ENCODE assay signal across 16 cellular contexts in the genomic region with DNA sequence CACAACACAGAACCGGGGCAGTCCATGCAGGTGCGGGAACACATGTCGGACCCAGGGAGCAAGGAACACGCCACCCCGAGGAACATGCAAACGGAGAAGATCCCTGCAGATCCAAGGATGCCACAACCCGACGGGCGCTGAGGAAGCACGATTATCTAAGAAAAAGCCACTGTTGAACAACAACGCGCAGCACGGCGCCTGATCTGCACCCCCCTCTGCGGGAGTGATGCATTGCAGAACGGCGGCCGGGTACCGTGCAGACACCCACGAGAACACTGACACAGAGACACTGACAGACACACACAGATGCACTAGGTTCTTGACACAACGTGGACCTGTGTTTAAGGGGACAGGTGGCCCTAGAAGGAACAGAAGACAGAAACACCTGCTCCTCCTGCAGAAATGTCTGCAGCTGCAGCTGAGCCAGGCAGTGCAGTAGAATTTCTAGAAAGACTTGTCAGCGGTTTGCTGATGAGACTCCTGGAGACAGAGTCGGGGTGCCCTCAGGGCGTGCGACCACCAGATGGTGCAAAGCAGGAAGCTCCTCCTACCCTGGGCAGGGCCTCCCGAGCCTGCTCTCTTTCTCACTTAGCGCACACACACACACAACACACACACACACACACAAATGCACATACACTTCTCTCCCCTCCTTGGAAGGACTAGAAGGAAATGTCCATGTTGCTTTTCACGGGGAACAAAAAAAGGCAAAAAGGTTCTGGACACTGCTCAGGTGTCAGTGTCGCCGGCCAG. TPM values are rescaled to one million over a fixed set of nuclear protein-coding genes. Genes with fewer than 3 reads are reported as not detected.
DNase-seq lines count a peak whose midpoint lies in the region; ATAC-seq and TF ChIP-seq lines count a peak whose summit lies in the region.
"Had no signal": no experiment of that assay in that cellular context is flagged by ENCODE, and none has a peak within 500 bp of the region (broad histone marks: within the 10 kb centered on the region; RNA-seq: fewer than 3 reads in every experiment).

No MANE protein-coding gene starts in this region.

- no TSS peak for BruUV-seq in OCI-LY7 (replicated peaks; lab: Mats Ljungman, UMichigan)

- no peak overlapping the region for H3K4me3 ChIP-seq in right cardiac atrium (ENCODE audit: low read length)
- no peak overlapping the region for H3K4me3 ChIP-seq in OCI-LY7 (ENCODE audit: low read depth, low read length, poor library complexity, severe bottlenecking)
- H3K4me3 ChIP-seq in testis, result no peak overlapping the region
- H3K4me3 ChIP-seq: GM23248 had no signal

- no peak for TF ChIP-seq POLR2A in testis (IDR thresholded peaks at IDR 0.05)

- H3K9me3 Mint-ChIP-seq in glutamatergic neuron (ENCODE audit: unreplicated experiment), result peaks cover 7% of the 10 kb centered on the region
- H3K9me3 Mint-ChIP-seq in activated naive CD8-positive, alpha-beta T cell treated with anti-CD3 and anti-CD28 coated beads for 36 hours, result no peaks in the 10 kb centered on the region
- H3K9me3 Mint-ChIP-seq: HFFc6 had no signal

- H3K9me3 ChIP-seq in right cardiac atrium (ENCODE audit: control insufficient read depth, low read length) (no peaks in the 10 kb centered on the region), OCI-LY7 (ENCODE audit: low read length) (no peaks in the 10 kb centered on the region), testis (no peaks in the 10 kb centered on the region)

- 71% methylated on average over 30 of the region's 30 CpGs for WGBS in right cardiac atrium
- 84 to 85% methylated on average over 29 to 30 of the region's 30 CpGs for WGBS in testis, 2 donors

- H3K4me1 ChIP-seq in right cardiac atrium (ENCODE audit: control insufficient read depth, insufficient read depth, low read length) (no peaks in the 10 kb centered on the region), OCI-LY7 (ENCODE audit: insufficient read depth, low read length, poor library complexity, severe bottlenecking) (peaks cover 2% of the 10 kb centered on the region), testis (no peaks in the 10 kb centered on the region)

- H3K36me3 ChIP-seq in OCI-LY7 (ENCODE audit: insufficient read depth, low read length), result no peaks in the 10 kb centered on the region
- no peaks in the 10 kb centered on the region for H3K36me3 ChIP-seq in testis (ENCODE audit: low read depth, missing control alignments)

- H3K27ac ChIP-seq in right cardiac atrium (ENCODE audit: low read length) (no peak overlapping the region), OCI-LY7 (ENCODE audit: low read depth, low read length, poor library complexity, severe bottlenecking) (no peak overlapping the region), testis (no peak overlapping the region)
- H3K27ac ChIP-seq: GM23248 had no signal

- H4K20me1 ChIP-seq in OCI-LY7 (ENCODE audit: insufficient read depth, low read length), result no peaks in the 10 kb centered on the region

- peak; percentile 59 for DNase-seq in Right ventricle myocardium inferior (ENCODE audit: missing footprints)
- no peak for DNase-seq in right cardiac atrium
- DNase-seq in OCI-LY7 (ENCODE audit: low spot score), result peak; percentile 44
- DNase-seq in glutamatergic neuron, result peak; percentile 71
- no peak for DNase-seq in activated naive CD8-positive, alpha-beta T cell treated with anti-CD3 and anti-CD28 coated beads for 36 hours
- DNase-seq in testis, result no peak
- no peak for DNase-seq in NCI-H1436 (lab: John Stamatoyannopoulos, UW)
- DNase-seq: GM23248, HFFc6, NCI-H1092, NCI-H2081 treated with DMSO at 0.1 percent for 48 hours, NCI-H345, NCI-H526 had no signal

- ATAC-seq in Right ventricle myocardium inferior (no peak), right cardiac atrium (no peak)

- H3K4me3 Mint-ChIP-seq in glutamatergic neuron (ENCODE audit: unreplicated experiment), result peak overlapping the region; percentile 42
- H3K4me3 Mint-ChIP-seq in activated naive CD8-positive, alpha-beta T cell treated with anti-CD3 and anti-CD28 coated beads for 36 hours, result no peak overlapping the region
- H3K4me3 Mint-ChIP-seq: HFFc6 had no signal

- CTCF ChIA-PET in OCI-LY7 (lab: Charles Lee; ENCODE audit: unreplicated experiment), result interaction anchor here (0.6 kb wide), 1 partner anchor 173 kb away, joined by 3 read pairs; no protein-coding TSS in a partner anchor

- H3K27me3 ChIP-seq in right cardiac atrium (ENCODE audit: control insufficient read depth, insufficient read depth) (no peaks in the 10 kb centered on the region), testis (no peaks in the 10 kb centered on the region)

- intact Hi-C loops in Right ventricle myocardium inferior (cut with DNase I) (no loop called here), right cardiac atrium (cut with DNase I) (no loop called here), OCI-LY7 (cut with micrococcal nuclease; ENCODE audit: unreplicated experiment) (no loop called here), testis (cut with DNase I; ENCODE audit: low total_unique reads) (no loop called here)

- H3K27ac Mint-ChIP-seq in glutamatergic neuron (ENCODE audit: unreplicated experiment), result peak overlapping the region; percentile 69
- no peak overlapping the region for H3K27ac Mint-ChIP-seq in activated naive CD8-positive, alpha-beta T cell treated with anti-CD3 and anti-CD28 coated beads for 36 hours
- H3K27ac Mint-ChIP-seq: HFFc6 had no signal

- H3K79me2 ChIP-seq in OCI-LY7 (ENCODE audit: insufficient read depth, low read depth, low read length), result no peaks in the 10 kb centered on the region

- peaks cover 31% of the 10 kb centered on the region for H3K4me1 Mint-ChIP-seq in glutamatergic neuron (ENCODE audit: low read depth, unreplicated experiment)
- H3K4me1 Mint-ChIP-seq in activated naive CD8-positive, alpha-beta T cell treated with anti-CD3 and anti-CD28 coated beads for 36 hours, result peaks cover 7% of the 10 kb centered on the region
- H3K4me1 Mint-ChIP-seq: CD14-positive monocyte had no signal

- H2AFZ ChIP-seq in OCI-LY7 (ENCODE audit: low read length), result no peak overlapping the region
- H2AFZ ChIP-seq: GM23248 had no signal

- TF ChIP-seq CTCF in OCI-LY7 (conservative IDR thresholded peaks at IDR 0.05; ENCODE audit: low read length) (no peak), glutamatergic neuron (IDR thresholded peaks at IDR 0.05; ENCODE audit: partially characterized antibody, unreplicated experiment) (no peak), testis (IDR thresholded peaks at IDR 0.05) (no peak)

- no peak overlapping the region for H3K4me2 ChIP-seq in OCI-LY7 (ENCODE audit: low read length)

- peaks cover 20% of the 10 kb centered on the region for H3K27me3 Mint-ChIP-seq in glutamatergic neuron (ENCODE audit: unreplicated experiment)
- H3K27me3 Mint-ChIP-seq in activated naive CD8-positive, alpha-beta T cell treated with anti-CD3 and anti-CD28 coated beads for 36 hours, result peaks cover 69% of the 10 kb centered on the region

- POLR2A ChIA-PET in OCI-LY7 (lab: Charles Lee), result no interaction called here

- no peaks in the 10 kb centered on the region for H3K9me2 ChIP-seq in OCI-LY7 (ENCODE audit: insufficient read depth, low read length)

- H3K36me3 Mint-ChIP-seq in glutamatergic neuron (ENCODE audit: unreplicated experiment), result peaks cover 5% of the 10 kb centered on the region
- no peaks in the 10 kb centered on the region for H3K36me3 Mint-ChIP-seq in activated naive CD8-positive, alpha-beta T cell treated with anti-CD3 and anti-CD28 coated beads for 36 hours
- H3K36me3 Mint-ChIP-seq: CD14-positive monocyte had no signal

RNA-seq across cellular contexts. Expression of gene NPTX1, which starts 7.5 kb away (rescaled TPM):
- total RNA-seq in Right ventricle myocardium inferior (not detected), right cardiac atrium (not detected), OCI-LY7 (2022) (not detected in 2 replicates), glutamatergic neuron (ENCODE audit: unreplicated experiment) (18.1 TPM), testis (1 to 10 TPM; 1.7 to 3.8 TPM)
- polyA plus RNA-seq in right cardiac atrium (0.02 TPM), testis (ENCODE audit: insufficient read depth, low read depth, low replicate concordance) (3.7 TPM)
- total RNA-seq in OCI-LY7 (2014; rRNA removed; shearing (Covaris generic)), result 0.22 TPM in 1 of 2 replicates, not detected in the other
- total RNA-seq in activated naive CD8-positive, alpha-beta T cell treated with anti-CD3 and anti-CD28 coated beads for 36 hours, result 1 to 10 TPM; 5.3 to 6.2 TPM
- total RNA-seq: HepG2, MCF 10A had no signal
- polyA plus RNA-seq: CD14-positive monocyte had no signal

RNA-seq across cellular contexts. Expression of gene ENDOV, which starts 54.0 kb away (rescaled TPM):
- total RNA-seq in Right ventricle myocardium inferior (10.7 TPM), right cardiac atrium (10 to 100 TPM in 2 of 4 donors, 1 to 10 TPM in 2; 8.7 to 12.1 (median 10.7) TPM), OCI-LY7 (2022) (33.1 and 39.4 TPM in 2 replicates), glutamatergic neuron (ENCODE audit: unreplicated experiment) (42.1 TPM), testis (10 to 100 TPM; 55.2 to 63.9 TPM)
- polyA plus RNA-seq in right cardiac atrium (7.8 TPM), testis (ENCODE audit: insufficient read depth, low read depth, low replicate concordance) (41.4 TPM)
- total RNA-seq in OCI-LY7 (2014; rRNA removed; shearing (Covaris generic)), result 19.2 and 22.4 TPM in 2 replicates
- total RNA-seq in activated naive CD8-positive, alpha-beta T cell treated with anti-CD3 and anti-CD28 coated beads for 36 hours, result 10 to 100 TPM; 11.7 to 13.8 TPM

Comparison
In these comparisons a context has a peak if more than half of its experiments do, and no peak if none do; other contexts are left out.
1. DNase-seq: peak in Right ventricle myocardium inferior (single experiment), OCI-LY7 (single experiment) and glutamatergic neuron (single experiment); none in right cardiac atrium (0 of 3), activated naive CD8-positive, alpha-beta T cell treated with anti-CD3 and anti-CD28 coated beads for 36 hours (single experiment), testis (single experiment) and NCI-H1436 (single experiment).